Comparison of ENCODE assay signal across 24 cellular contexts in genomic region chr3:120441776-120442175, GRCh38. TPM values are rescaled to one million over a fixed set of nuclear protein-coding genes. Genes with fewer than 3 reads are reported as not detected.
DNase-seq lines count a peak whose midpoint lies in the region; ATAC-seq and TF ChIP-seq lines count a peak whose summit lies in the region.
"Had no signal": no experiment of that assay in that cellular context is flagged by ENCODE, and none has a peak within 500 bp of the region (broad histone marks: within the 10 kb centered on the region; RNA-seq: fewer than 3 reads in every experiment).

No MANE protein-coding gene starts in this region.

- H3K79me1 ChIP-seq in IMR-90 (ENCODE audit: low read depth in 1 of 2, low read length in 2 of 2) = peaks cover 11 to 60% of the 10 kb centered on the region in 2 experiments

- peak overlapping the region; percentile 4; the same call in 1 of the 2 replicates for H2BK20ac ChIP-seq in IMR-90 (ENCODE audit: low read depth, low read length)

- H2BK120ac ChIP-seq in IMR-90 (ENCODE audit: low read depth, low read length) = no peak overlapping the region

- peaks cover 95% of the 10 kb centered on the region for H3K79me2 ChIP-seq in ACC112 (ENCODE audit: control insufficient read depth, insufficient read depth, low read length, unreplicated experiment)

- H3K9me3 Mint-ChIP-seq in endothelial cell (ENCODE audit: unreplicated experiment) = no peaks in the 10 kb centered on the region
- H3K9me3 Mint-ChIP-seq: activated naive CD4-positive, alpha-beta T cell treated with anti-CD3 and anti-CD28 coated beads, Interleukin-2, amount 50 U/mL, for 72 hours; activated T-helper 17 cell treated with anti-CD3 and anti-CD28 coated beads, Interleukin-2, amount 50 U/mL, for 72 hours; neural crest cell; T-helper 2 cell treated with Interferon-gamma antibody and Interleukin-4, amounts not matched to agents 5 μg/mL and 100 μg/mL, for 36 hours had no signal

- no peak overlapping the region for H3K4me2 ChIP-seq in IMR-90 (ENCODE audit: low read depth, low read length)
- H3K4me2 ChIP-seq: BLaER1, KMS-11 had no signal

- ATAC-seq in IMR-90 (ENCODE audit: low read depth) = no peak
- ATAC-seq: activated naive CD4-positive, alpha-beta T cell treated with anti-CD3 and anti-CD28 coated beads, Interleukin-2, amount 50 U/mL, for 72 hours; activated T-helper 17 cell treated with anti-CD3 and anti-CD28 coated beads, Interleukin-2, amount 50 U/mL, for 72 hours; lower lobe of right lung had no signal

- no peak overlapping the region for H3K9ac ChIP-seq in IMR-90 (ENCODE audit: low read depth, low read length)
- no peak overlapping the region for H3K9ac ChIP-seq in rectal smooth muscle tissue (ENCODE audit: low read length)
- H3K9ac ChIP-seq: BLaER1, KMS-11 had no signal

- no peak overlapping the region for H3K18ac ChIP-seq in IMR-90 (ENCODE audit: low read depth, low read length)

- CTCF ChIA-PET in IMR-90 (lab: Yijun Ruan, JAX) = no interaction called here

- peak overlapping the region in 1 of 2 experiments; percentile 22; a peak in 1 of 4 replicates for H4K8ac ChIP-seq in IMR-90 (ENCODE audit: low read depth in 2 of 2, low read length in 2 of 2)

- in situ Hi-C loops in IMR-90 (cut with MboI; ENCODE audit: low sequenced_read_pairs) = loop anchor here (25.0 kb wide), 2 partner anchors 346 to 1046 kb away; no protein-coding TSS in a partner anchor

- H3K27ac Mint-ChIP-seq in endothelial cell (ENCODE audit: unreplicated experiment) = peak overlapping the region; percentile 34
- H3K27ac Mint-ChIP-seq: activated naive CD4-positive, alpha-beta T cell treated with anti-CD3 and anti-CD28 coated beads, Interleukin-2, amount 50 U/mL, for 72 hours; activated T-helper 17 cell treated with anti-CD3 and anti-CD28 coated beads, Interleukin-2, amount 50 U/mL, for 72 hours; T-helper 2 cell treated with Interferon-gamma antibody and Interleukin-4, amounts not matched to agents 5 μg/mL and 100 μg/mL, for 36 hours had no signal

- H4K20me1 ChIP-seq in IMR-90 (ENCODE audit: insufficient read depth, low read length) = peaks cover 89% of the 10 kb centered on the region
- H4K20me1 ChIP-seq: BLaER1 had no signal

- TF ChIP-seq CTCF in IMR-90 (conservative IDR thresholded peaks at IDR 0.05; ENCODE audit: low read depth, low read length) = no peak
- TF ChIP-seq CTCF in endothelial cell (IDR thresholded peaks at IDR 0.05; ENCODE audit: unreplicated experiment) = no peak

- H3K36me3 Mint-ChIP-seq in endothelial cell (ENCODE audit: low read depth, unreplicated experiment) = peaks cover 43% of the 10 kb centered on the region
- H3K36me3 Mint-ChIP-seq: activated naive CD4-positive, alpha-beta T cell treated with anti-CD3 and anti-CD28 coated beads, Interleukin-2, amount 50 U/mL, for 72 hours had no signal

- H3K23ac ChIP-seq in IMR-90 (ENCODE audit: low read depth, low read length) = peak overlapping the region; percentile 68; the same call in 1 of the 2 replicates

- no peak overlapping the region for H3K56ac ChIP-seq in IMR-90 (ENCODE audit: extremely low read depth, insufficient read depth, low read length)

- POLR2A ChIA-PET in IMR-90 (lab: Charles Lee; ENCODE audit: unreplicated experiment) = interaction anchor here (1.1 kb wide), 1 partner anchor 24 kb away, joined by 3 read pairs; no protein-coding TSS in a partner anchor

- peaks cover 88% of the 10 kb centered on the region for H3K4me1 ChIP-seq in ACC112 (ENCODE audit: control insufficient read depth, insufficient read depth, low read length, unreplicated experiment)
- H3K4me1 ChIP-seq in IMR-90 (ENCODE audit: control insufficient read depth, insufficient read depth, low read length) = peaks cover 32% of the 10 kb centered on the region
- H3K4me1 ChIP-seq in rectal smooth muscle tissue (ENCODE audit: control insufficient read depth, insufficient read depth, low read length) = peaks cover 63% of the 10 kb centered on the region
- no peaks in the 10 kb centered on the region for H3K4me1 ChIP-seq in effector memory CD4-positive, alpha-beta T cell (ENCODE audit: control insufficient read depth, insufficient read depth, low read length, poor library complexity, severe bottlenecking)

- no peak overlapping the region for H2BK15ac ChIP-seq in IMR-90 (ENCODE audit: low read depth, low read length)

- intact Hi-C loops in IMR-90 (cut with micrococcal nuclease) (no loop called here), head of caudate nucleus (cut with DNase I) (no loop called here)

- peak overlapping the region; percentile 31 for H3K4me3 Mint-ChIP-seq in endothelial cell (ENCODE audit: unreplicated experiment)
- H3K4me3 Mint-ChIP-seq: activated T-helper 17 cell treated with anti-CD3 and anti-CD28 coated beads, Interleukin-2, amount 50 U/mL, for 72 hours; neural crest cell; T-helper 2 cell treated with Interferon-gamma antibody and Interleukin-4, amounts not matched to agents 5 μg/mL and 100 μg/mL, for 36 hours had no signal

- no peak overlapping the region for H4K5ac ChIP-seq in IMR-90 (ENCODE audit: low read depth, low read length)

- peak overlapping the region; percentile 31; the same call in 1 of the 2 replicates for H3K14ac ChIP-seq in IMR-90 (replicated peaks; ENCODE audit: low read depth, low read length)

- no peak for DNase-seq in IMR-90
- no peak for DNase-seq in endothelial cell (ENCODE audit: low spot score)
- no peak for DNase-seq in epidermal melanocyte (ENCODE audit: insufficient read length, low spot score)
- DNase-seq in effector memory CD4-positive, alpha-beta T cell = no peak
- DNase-seq in head of caudate nucleus = no peak
- DNase-seq: activated CD8-positive, alpha-beta memory T cell treated with anti-CD3 and anti-CD28 coated beads, Interleukin-2, amount 50 U/mL, for 4 hours; COR-L47; DMS79 treated with DMSO at 0.1 percent for 48 hours; erythroblast; foreskin fibroblast; islet precursor cell; lower lobe of right lung; NCI-H146; NCI-H2227 treated with DMSO at 0.1 percent for 48 hours; NCI-H748 treated with DMSO at 0.1 percent for 48 hours; posterior cingulate gyrus had no signal

- H3K27me3 Mint-ChIP-seq in endothelial cell (ENCODE audit: unreplicated experiment) = peaks cover 2% of the 10 kb centered on the region

- dilution Hi-C loops in IMR-90 (cut with HindIII; ENCODE audit: low sequenced_read_pairs, unreplicated experiment) = no loop called here

- H3K27me3 ChIP-seq in ACC112 (ENCODE audit: insufficient read depth, low read length) (no peaks in the 10 kb centered on the region), IMR-90 (ENCODE audit: control insufficient read depth, insufficient read depth, low read length) (no peaks in the 10 kb centered on the region), rectal smooth muscle tissue (ENCODE audit: control insufficient read depth, insufficient read depth, low read length) (no peaks in the 10 kb centered on the region)
- no peaks in the 10 kb centered on the region for H3K27me3 ChIP-seq in effector memory CD4-positive, alpha-beta T cell (replicated peaks; ENCODE audit: control insufficient read depth, insufficient read depth, low read length, poor library complexity, severe bottlenecking)
- H3K27me3 ChIP-seq: BLaER1 had no signal

- peak overlapping the region; percentile 36 for H2BK5ac ChIP-seq in IMR-90 (ENCODE audit: low read depth, low read length, poor library complexity, severe bottlenecking)

- peaks cover 39% of the 10 kb centered on the region for H3K9me1 ChIP-seq in IMR-90 (ENCODE audit: insufficient read depth, low read length)

- H4K91ac ChIP-seq in IMR-90 (ENCODE audit: insufficient read depth, low read depth, low read length) = no peak overlapping the region

- H2AFZ ChIP-seq in ACC112 (ENCODE audit: low read length, unreplicated experiment) (no peak overlapping the region), IMR-90 (replicated peaks; ENCODE audit: low read length, poor library complexity) (no peak overlapping the region)

- peaks cover 35% of the 10 kb centered on the region for H3K36me3 ChIP-seq in ACC112 (ENCODE audit: insufficient read depth, low read length)
- peaks cover 42% of the 10 kb centered on the region for H3K36me3 ChIP-seq in IMR-90 (ENCODE audit: control insufficient read depth, insufficient read depth, low read length)
- H3K36me3 ChIP-seq in rectal smooth muscle tissue (ENCODE audit: control insufficient read depth, insufficient read depth, low read length) = no peaks in the 10 kb centered on the region
- no peaks in the 10 kb centered on the region for H3K36me3 ChIP-seq in effector memory CD4-positive, alpha-beta T cell (ENCODE audit: control insufficient read depth, insufficient read depth, low read length)

- no peak overlapping the region for H2AK9ac ChIP-seq in IMR-90 (replicated peaks; ENCODE audit: low read depth, low read length, poor library complexity)

- H3K4me3 ChIP-seq in ACC112 (ENCODE audit: low read depth, low read length) (no peak overlapping the region), IMR-90 (ENCODE audit: insufficient read depth, low read depth, low read length) (no peak overlapping the region), rectal smooth muscle tissue (ENCODE audit: low read length) (no peak overlapping the region)
- no peak overlapping the region for H3K4me3 ChIP-seq in effector memory CD4-positive, alpha-beta T cell (ENCODE audit: insufficient read depth, low read depth, low read length, poor library complexity, severe bottlenecking)
- H3K4me3 ChIP-seq: BLaER1, lower lobe of right lung had no signal

- H3K4me1 Mint-ChIP-seq in endothelial cell (ENCODE audit: unreplicated experiment) = peaks cover 76% of the 10 kb centered on the region
- H3K4me1 Mint-ChIP-seq: activated T-helper 17 cell treated with anti-CD3 and anti-CD28 coated beads, Interleukin-2, amount 50 U/mL, for 72 hours had no signal

- H3K9me3 ChIP-seq in IMR-90 (ENCODE audit: control insufficient read depth, insufficient read depth, low read length) = no peaks in the 10 kb centered on the region
- no peaks in the 10 kb centered on the region for H3K9me3 ChIP-seq in effector memory CD4-positive, alpha-beta T cell (ENCODE audit: control insufficient read depth, low read length)
- H3K9me3 ChIP-seq: BLaER1, lower lobe of right lung had no signal

- H2AK5ac ChIP-seq in IMR-90 (ENCODE audit: low read depth, low read length) = no peak overlapping the region

- WGBS in IMR-90 (ENCODE audit: extremely low coverage in 2 of 2, insufficient read length in 1 of 2), 2 experiments = no CpG with 5 or more reads among the region's 4 CpGs

- no peak for TF ChIP-seq RAD21 in IMR-90 (IDR thresholded peaks at IDR 0.05; ENCODE audit: low read length)

- TSS peak; percentile 0 for BruUV-seq in IMR-90 (replicated peaks; lab: Mats Ljungman, UMichigan)

- H3K27ac ChIP-seq in ACC112 (ENCODE audit: low read depth, low read length) = peak overlapping the region; percentile 87
- H3K27ac ChIP-seq in IMR-90 (ENCODE audit: insufficient read depth, low read length) = no peak overlapping the region
- peak overlapping the region; percentile 1 for H3K27ac ChIP-seq in rectal smooth muscle tissue (ENCODE audit: low read depth, low read length)
- no peak overlapping the region for H3K27ac ChIP-seq in effector memory CD4-positive, alpha-beta T cell (ENCODE audit: insufficient read depth, low read length, poor library complexity, severe bottlenecking)
- H3K27ac ChIP-seq: BLaER1, KMS-11, lower lobe of right lung had no signal

- TF ChIP-seq POLR2A in IMR-90 (IDR thresholded peaks at IDR 0.05; ENCODE audit: low read depth, low read length) = no peak

- H3K4ac ChIP-seq in IMR-90 (ENCODE audit: low read depth, low read length) = peak overlapping the region; percentile 18; the same call in 1 of the 2 replicates

RNA-seq across cellular contexts. Expression of gene FSTL1, which starts 9.0 kb away (rescaled TPM):
- total RNA-seq in IMR-90 (2012; rRNA removed) (1,097 and 1,642 TPM in 2 replicates), endothelial cell (ENCODE audit: unreplicated experiment) (1,211 TPM)
- polyA plus RNA-seq in IMR-90 (2012; rRNA removed) = 864 and 916 TPM in 2 replicates
- polyA plus RNA-seq in IMR-90 (2012; cell fraction: cytosol; rRNA removed) = 367 and 446 TPM in 2 replicates
- 302 and 555 TPM in 2 replicates for polyA plus RNA-seq in IMR-90 (2012; cell fraction: nucleus; rRNA removed; ENCODE audit: low replicate concordance)

Comparison
In these comparisons a context has a peak if more than half of its experiments do, and no peak if none do; other contexts are left out.
1. H3K27ac ChIP-seq: peak in ACC112 (single experiment) and rectal smooth muscle tissue (single experiment); none in IMR-90 (single experiment) and effector memory CD4-positive, alpha-beta T cell (single experiment).